ENCODE assay signal across 16 cellular contexts in genomic region chr14:34580381-34580780, GRCh38. TPM values are rescaled to one million over a fixed set of nuclear protein-coding genes. Genes with fewer than 3 reads are reported as not detected.
A peak's percentile ranks its signal among the peaks of the same experiment; 100 is the strongest.
DNase-seq lines count a peak whose midpoint lies in the region; ATAC-seq and TF ChIP-seq lines count a peak whose summit lies in the region.
"Had no signal": no experiment of that assay in that cellular context is flagged by ENCODE, and none has a peak within 500 bp of the region (broad histone marks: within the 10 kb centered on the region; RNA-seq: fewer than 3 reads in every experiment).

No MANE protein-coding gene starts in this region.

- no peak overlapping the region for H3K27ac ChIP-seq in adrenal gland
- H3K27ac ChIP-seq in aorta (ENCODE audit: low read depth in 1 of 2, low read length in 2 of 2): no peak overlapping the region
- H3K27ac ChIP-seq: BLaER1, Peyer's patch had no signal

- H3K4me3 ChIP-seq in adrenal gland: no peak overlapping the region
- no peak overlapping the region for H3K4me3 ChIP-seq in aorta (ENCODE audit: low read length in 2 of 2)
- H3K4me3 ChIP-seq: BLaER1, Peyer's patch had no signal

- DNase-seq in cardiac septum (ENCODE audit: low spot score) (peak; percentile 55), left ventricle myocardium superior (no peak), adrenal gland (peak in 4 of 7 donors; percentile 4 to 18 (median 12)), posterior vena cava (ENCODE audit: low spot score) (peak; percentile 55), aorta (peak; percentile 15 to 30), cerebellar cortex (ENCODE audit: low spot score) (no peak)
- DNase-seq: H7, Kasumi-1, NCI-H1417, NCI-H2029, NCI-H2171 treated with DMSO at 0.1 percent for 48 hours, NCI-H774, SIG-M5 had no signal

- H3K4me1 ChIP-seq in adrenal gland (replicated peaks in 1 of 2): peaks cover 10% of the 10 kb centered on the region in 2 donors
- H3K4me1 ChIP-seq in aorta (ENCODE audit: control insufficient read depth in 1 of 2, insufficient read depth in 2 of 2, low read length in 2 of 2): no peaks in the 10 kb centered on the region
- H3K4me1 ChIP-seq: BLaER1, Peyer's patch had no signal

- no peaks in the 10 kb centered on the region for H3K27me3 ChIP-seq in adrenal gland
- H3K27me3 ChIP-seq in aorta (ENCODE audit: control insufficient read depth in 1 of 2, insufficient read depth in 2 of 2, low read length in 1 of 2): no peaks in the 10 kb centered on the region
- H3K27me3 ChIP-seq: BLaER1, Peyer's patch had no signal

- 96 to 98% (median 98%) methylated on average over 5 of the region's 5 CpGs for WGBS in adrenal gland, 4 donors
- WGBS in aorta, 2 donors: 96 to 98% methylated on average over 5 of the region's 5 CpGs

- no peak for TF ChIP-seq POLR2A in adrenal gland (IDR thresholded peaks at IDR 0.05)

- no peaks in the 10 kb centered on the region for H3K9me3 ChIP-seq in adrenal gland (replicated peaks in 1 of 3)
- H3K9me3 ChIP-seq in aorta (ENCODE audit: control insufficient read depth, low read length): no peaks in the 10 kb centered on the region
- H3K9me3 ChIP-seq: BLaER1, Peyer's patch had no signal

- ATAC-seq in left ventricle myocardium superior: no peak
- no peak for ATAC-seq in aorta (ENCODE audit: low FRiP score)
- no peak for ATAC-seq in HG02678 (IDR thresholded peaks at IDR 0.05; ENCODE audit: unreplicated experiment)

- no peak for TF ChIP-seq CTCF in adrenal gland (IDR thresholded peaks at IDR 0.05)

- peaks cover 0 to 56% of the 10 kb centered on the region in 2 donors for H3K36me3 ChIP-seq in adrenal gland (replicated peaks in 1 of 2)
- peaks cover 5 to 8% of the 10 kb centered on the region in 2 donors for H3K36me3 ChIP-seq in aorta (ENCODE audit: control insufficient read depth in 1 of 2, insufficient read depth in 2 of 2, low read length in 1 of 2)

- intact Hi-C loops in cardiac septum (cut with DNase I) (no loop called here), left ventricle myocardium superior (cut with micrococcal nuclease) (no loop called here), adrenal gland (cut with DNase I) (no loop called here), posterior vena cava (cut with DNase I) (no loop called here), aorta (cut with DNase I) (no loop called here)

RNA-seq across cellular contexts. Expression of gene EAPP, which starts 40.9 kb away (rescaled TPM):
- 17.1 TPM for total RNA-seq in cardiac septum
- 19.3 TPM for total RNA-seq in left ventricle myocardium superior
- total RNA-seq in adrenal gland: 10 to 100 TPM; 26.2 to 66.8 (median 41.0) TPM
- polyA plus RNA-seq in adrenal gland: 10 to 100 TPM; 29.5 to 79.6 (median 29.7) TPM
- 10 to 100 TPM; 22.4 to 30.9 TPM for total RNA-seq in posterior vena cava
- total RNA-seq in aorta: 10 to 100 TPM; 28.1 to 32.2 TPM
- polyA plus RNA-seq in aorta: 10 to 100 TPM; 37.3 to 51.5 TPM

RNA-seq across cellular contexts. Expression of gene SNX6, which starts 49.6 kb away (rescaled TPM):
- total RNA-seq in cardiac septum (59.5 TPM), left ventricle myocardium superior (61.0 TPM), adrenal gland (100 to 1,000 TPM in 2 of 8 donors, 10 to 100 TPM in 6; 56.7 to 205 (median 83.7) TPM), posterior vena cava (10 to 100 TPM; 83.7 to 84.6 TPM), aorta (100 to 1,000 TPM in 1 of 2 donors, 10 to 100 TPM in 1; 67.9 to 102 TPM)
- polyA plus RNA-seq in adrenal gland (100 to 1,000 TPM in 1 of 3 donors, 10 to 100 TPM in 2; 16.6 to 101 (median 26.7) TPM), aorta (10 to 100 TPM; 40.9 to 80.1 TPM)

Comparison
In these comparisons a context has a peak if more than half of its experiments do, and no peak if none do; other contexts are left out.
1. DNase-seq: peak in cardiac septum (single experiment), adrenal gland (4 of 7), posterior vena cava (single experiment) and aorta (2 of 2); none in left ventricle myocardium superior (single experiment) and cerebellar cortex (single experiment).